ENCODE assay signal across 9 cellular contexts in genomic region chr6:120557554-120557953, GRCh38.
"Had no signal": no experiment of that assay in that cellular context is flagged by ENCODE, and none has a peak within 500 bp of the region (broad histone marks: within the 10 kb centered on the region; RNA-seq: fewer than 3 reads in every experiment).

No MANE protein-coding gene starts in this region.

- DNase-seq: GM23248, GOT3, H7, H9, HCEC 1CT, HFFc6 had no signal

- ATAC-seq: GM23338, HCT116 had no signal

- H3K4me3 ChIP-seq: GM23248, GM23338, HAP-1 had no signal

- H3K9me3 ChIP-seq: HAP-1 had no signal

- H3K36me3 ChIP-seq: HAP-1 had no signal

- H3K4me1 ChIP-seq: HAP-1 had no signal
